In genomic region chr18:53739700-53740099, GRCh38 we compare ENCODE assay signal across 34 cellular contexts.
"Had no signal": no experiment of that assay in that cellular context is flagged by ENCODE, and none has a peak within 500 bp of the region (broad histone marks: within the 10 kb centered on the region; RNA-seq: fewer than 3 reads in every experiment).

No MANE protein-coding gene starts in this region.

- DNase-seq: Karpas-422, Kasumi-1, MG63, MM.1S, MV-4-11, NCI-H1048, NCI-H1092, NCI-H1092 treated with DMSO at 0.1 percent for 48 hours, NCI-H1105, NCI-H1105 treated with DMSO at 0.1 percent for 48 hours, NCI-H1417, NCI-H1417 treated with DMSO at 0.1 percent for 48 hours, NCI-H1436, NCI-H1436 treated with DMSO at 0.1 percent for 48 hours, NCI-H146, NCI-H1694, NCI-H1694 treated with DMSO at 0.1 percent for 48 hours, NCI-H187, NCI-H187 treated with DMSO at 0.1 percent for 48 hours, NCI-H1930, NCI-H2029, NCI-H2029 treated with DMSO at 0.1 percent for 48 hours, NCI-H2081, NCI-H2081 treated with DMSO at 0.1 percent for 48 hours, NCI-H2107, NCI-H2171, NCI-H2171 treated with DMSO at 0.1 percent for 48 hours, NCI-H2227 treated with DMSO at 0.1 percent for 48 hours, NCI-H226, NCI-H345, NCI-H446, NCI-H446 treated with DMSO at 0.1 percent for 48 hours, NCI-H510A had no signal

- H3K36me3 ChIP-seq: MG63 had no signal

- H3K27ac ChIP-seq: KMS-11 had no signal

- H3K4me3 ChIP-seq: MG63 had no signal

- H3K27me3 ChIP-seq: MG63 had no signal

- H3K9me3 ChIP-seq: MG63 had no signal
